19 cellular contexts compared by ENCODE assay signal in genomic region chr4:169337510-169337909, GRCh38.
DNase-seq lines count a peak whose midpoint lies in the region; ATAC-seq and TF ChIP-seq lines count a peak whose summit lies in the region.
"Had no signal": no experiment of that assay in that cellular context is flagged by ENCODE, and none has a peak within 500 bp of the region (broad histone marks: within the 10 kb centered on the region; RNA-seq: fewer than 3 reads in every experiment).

No MANE protein-coding gene starts in this region.

- H3K9me3 ChIP-seq in neural progenitor cell (ENCODE audit: low read depth) = no peaks in the 10 kb centered on the region

- no peaks in the 10 kb centered on the region for H4K20me1 ChIP-seq in neural progenitor cell (ENCODE audit: low read depth)

- H3K27ac ChIP-seq in neural progenitor cell = no peak overlapping the region
- H3K27ac ChIP-seq: hepatocyte, left lung had no signal

- no peaks in the 10 kb centered on the region for H3K27me3 Mint-ChIP-seq in neural progenitor cell (ENCODE audit: insufficient read depth, low read depth)
- H3K27me3 Mint-ChIP-seq: activated naive CD4-positive, alpha-beta T cell treated with anti-CD3 and anti-CD28 coated beads, Interleukin-2, amount 10 ng/mL, durations not matched to agents 7 days and 5 days; B cell; stimulated activated naive CD8-positive, alpha-beta T cell treated with anti-CD3 and anti-CD28 coated beads, Interleukin-15, amount 100 ng/mL, for 72 hours had no signal

- no peaks in the 10 kb centered on the region for H3K36me3 ChIP-seq in neural progenitor cell
- H3K36me3 ChIP-seq: left lung had no signal

- no peaks in the 10 kb centered on the region for H3K4me1 Mint-ChIP-seq in neural progenitor cell
- H3K4me1 Mint-ChIP-seq: activated naive CD4-positive, alpha-beta T cell treated with anti-CD3 and anti-CD28 coated beads, Interleukin-2, amount 10 ng/mL, durations not matched to agents 7 days and 5 days; B cell; central memory CD8-positive, alpha-beta T cell; stimulated activated naive CD8-positive, alpha-beta T cell treated with anti-CD3 and anti-CD28 coated beads, Interleukin-15, amount 100 ng/mL, for 72 hours had no signal

- H3K9me3 Mint-ChIP-seq in neural progenitor cell = peaks cover 7% of the 10 kb centered on the region
- H3K9me3 Mint-ChIP-seq: activated naive CD4-positive, alpha-beta T cell treated with anti-CD3 and anti-CD28 coated beads, Interleukin-2, amount 10 ng/mL, durations not matched to agents 7 days and 5 days; central memory CD8-positive, alpha-beta T cell had no signal

- H3K79me2 ChIP-seq in neural progenitor cell (ENCODE audit: low read depth) = no peaks in the 10 kb centered on the region
- H3K79me2 ChIP-seq: hepatocyte had no signal

- H2AFZ ChIP-seq in neural progenitor cell (replicated peaks) = no peak overlapping the region
- H2AFZ ChIP-seq: hepatocyte had no signal

- H3K36me3 Mint-ChIP-seq in neural progenitor cell = no peaks in the 10 kb centered on the region
- H3K36me3 Mint-ChIP-seq: activated naive CD4-positive, alpha-beta T cell treated with anti-CD3 and anti-CD28 coated beads, Interleukin-2, amount 10 ng/mL, durations not matched to agents 7 days and 5 days had no signal

- H3K27ac Mint-ChIP-seq in neural progenitor cell = peak overlapping the region; percentile 22
- H3K27ac Mint-ChIP-seq: activated naive CD4-positive, alpha-beta T cell treated with anti-CD3 and anti-CD28 coated beads, Interleukin-2, amount 10 ng/mL, durations not matched to agents 7 days and 5 days; B cell; stimulated activated naive CD8-positive, alpha-beta T cell treated with anti-CD3 and anti-CD28 coated beads, Interleukin-15, amount 100 ng/mL, for 72 hours had no signal

- no peak overlapping the region for H3K4me3 ChIP-seq in AG10803 (ENCODE audit: low read length)
- H3K4me3 ChIP-seq in epithelial cell of proximal tubule (ENCODE audit: low read depth, low read length) = no peak overlapping the region
- H3K4me3 ChIP-seq in neural progenitor cell = no peak overlapping the region
- H3K4me3 ChIP-seq: hepatocyte, left lung had no signal

- peak; percentile 98 for DNase-seq in AG10803 (ENCODE audit: low read depth)
- DNase-seq in RPMI7951 (ENCODE audit: low read depth) = peak; percentile 42
- peak; percentile 73 for DNase-seq in epithelial cell of proximal tubule (ENCODE audit: low read depth)
- DNase-seq in neural progenitor cell (ENCODE audit: low spot score) = no peak
- no peak for DNase-seq in globus pallidus (ENCODE audit: low spot score)
- DNase-seq in activated effector memory CD4-positive, alpha-beta T cell treated with Interleukin-2 at 50 U/mL for 16 hours = no peak
- DNase-seq in NCI-H2107 (lab: John Stamatoyannopoulos, UW) = no peak
- DNase-seq: activated CD4-positive, alpha-beta T cell treated with anti-CD3 and anti-CD28 coated beads for 1 hour; activated CD8-positive, alpha-beta memory T cell treated with anti-CD3 and anti-CD28 coated beads, Interleukin-2, amount 50 U/mL, for 48 hours; activated naive CD4-positive, alpha-beta T cell treated with anti-CD3 and anti-CD28 coated beads, Interleukin-2, amount 10 ng/mL, durations not matched to agents 7 days and 5 days; KBM-7; left lung; NCI-H1105 treated with DMSO at 0.1 percent for 48 hours; NCI-H345; stimulated activated naive CD8-positive, alpha-beta T cell treated with anti-CD3 and anti-CD28 coated beads, Interleukin-15, amount 100 ng/mL, for 72 hours had no signal

- no peak for ATAC-seq in HG03280 (IDR thresholded peaks at IDR 0.05; ENCODE audit: unreplicated experiment)
- ATAC-seq: left lung; stimulated activated naive CD8-positive, alpha-beta T cell treated with anti-CD3 and anti-CD28 coated beads, Interleukin-15, amount 100 ng/mL, for 72 hours had no signal

- no peaks in the 10 kb centered on the region for H3K4me1 ChIP-seq in neural progenitor cell
- H3K4me1 ChIP-seq: left lung had no signal

- H3K27me3 ChIP-seq in neural progenitor cell = no peaks in the 10 kb centered on the region
- H3K27me3 ChIP-seq: hepatocyte, left lung had no signal

- H3K4me3 Mint-ChIP-seq in neural progenitor cell = no peak overlapping the region
- H3K4me3 Mint-ChIP-seq: activated naive CD4-positive, alpha-beta T cell treated with anti-CD3 and anti-CD28 coated beads, Interleukin-2, amount 10 ng/mL, durations not matched to agents 7 days and 5 days; B cell; central memory CD8-positive, alpha-beta T cell; stimulated activated naive CD8-positive, alpha-beta T cell treated with anti-CD3 and anti-CD28 coated beads, Interleukin-15, amount 100 ng/mL, for 72 hours had no signal

- H3K9ac ChIP-seq in neural progenitor cell = no peak overlapping the region

- no peak for TF ChIP-seq CTCF in AG10803 (conservative IDR thresholded peaks at IDR 0.05; ENCODE audit: low read length)
- no peak for TF ChIP-seq CTCF in epithelial cell of proximal tubule (conservative IDR thresholded peaks at IDR 0.05; ENCODE audit: low read depth, low read length)
- no peak for TF ChIP-seq CTCF in neural progenitor cell (IDR thresholded peaks at IDR 0.05)

- H3F3A ChIP-seq in neural progenitor cell (ENCODE audit: low read depth) = no peaks in the 10 kb centered on the region

- H3K4me2 ChIP-seq in neural progenitor cell = no peak overlapping the region
- H3K4me2 ChIP-seq: hepatocyte had no signal

Comparison
In these comparisons a context has a peak if more than half of its experiments do, and no peak if none do; other contexts are left out.
1. DNase-seq: peak in AG10803 (single experiment), RPMI7951 (single experiment) and epithelial cell of proximal tubule (single experiment); none in neural progenitor cell (single experiment), globus pallidus (single experiment), activated effector memory CD4-positive, alpha-beta T cell treated with Interleukin-2 at 50 U/mL for 16 hours (single experiment) and NCI-H2107 (single experiment).